Comparison of ENCODE assay signal across 21 cellular contexts in genomic region chr20:38602185-38602581, GRCh38. TPM values are rescaled to one million over a fixed set of nuclear protein-coding genes. Genes with fewer than 3 reads are reported as not detected.
A peak's percentile ranks its signal among the peaks of the same experiment; 100 is the strongest.
DNase-seq lines count a peak whose midpoint lies in the region; ATAC-seq and TF ChIP-seq lines count a peak whose summit lies in the region.
"Had no signal": no experiment of that assay in that cellular context is flagged by ENCODE, and none has a peak within 500 bp of the region (broad histone marks: within the 10 kb centered on the region; RNA-seq: fewer than 3 reads in every experiment).

No MANE protein-coding gene starts in this region.

- H3K9me3 ChIP-seq in esophagus (ENCODE audit: control insufficient read depth in 2 of 2, insufficient read depth in 1 of 2, low read depth in 1 of 2, low read length in 1 of 2) (no peaks in the 10 kb centered on the region), body of pancreas (no peaks in the 10 kb centered on the region)
- H3K9me3 ChIP-seq: left lung had no signal

- peaks cover 22% of the 10 kb centered on the region for H3K27me3 ChIP-seq in GM23338 (ENCODE audit: insufficient read depth)
- H3K27me3 ChIP-seq in esophagus (ENCODE audit: control insufficient read depth in 1 of 2, insufficient read depth in 2 of 2, low read length in 2 of 2), result peaks cover 0 to 6% of the 10 kb centered on the region in 2 donors
- no peaks in the 10 kb centered on the region for H3K27me3 ChIP-seq in mesendoderm (ENCODE audit: insufficient read depth, low read length, poor library complexity)
- no peaks in the 10 kb centered on the region for H3K27me3 ChIP-seq in body of pancreas

- peaks cover 6% of the 10 kb centered on the region for H3K27me3 Mint-ChIP-seq in GM23338 (ENCODE audit: insufficient read depth, low read depth, poor library complexity)

- peak overlapping the region; percentile 91 for H2BK5ac ChIP-seq in mesendoderm (ENCODE audit: low read length)

- H3K36me3 ChIP-seq in GM23338 (ENCODE audit: insufficient read depth), result no peaks in the 10 kb centered on the region
- H3K36me3 ChIP-seq in esophagus (ENCODE audit: control insufficient read depth in 2 of 2, insufficient read depth in 2 of 2, low read length in 1 of 2), result no peaks in the 10 kb centered on the region
- no peaks in the 10 kb centered on the region for H3K36me3 ChIP-seq in mesendoderm (ENCODE audit: control insufficient read depth, insufficient read depth, low read length)
- H3K36me3 ChIP-seq in body of pancreas (replicated peaks in 1 of 2; ENCODE audit: insufficient read depth in 1 of 2, low read depth in 2 of 2), result no peaks in the 10 kb centered on the region
- H3K36me3 ChIP-seq: left lung had no signal

- H3K9ac ChIP-seq in mesendoderm (ENCODE audit: low read length), result peak overlapping the region; percentile 84

- no peaks in the 10 kb centered on the region for H3K79me2 ChIP-seq in GM23338 (replicated peaks; ENCODE audit: insufficient read depth)
- peaks cover 16% of the 10 kb centered on the region for H3K79me2 ChIP-seq in mesendoderm (ENCODE audit: control insufficient read depth, insufficient read depth, low read length)

- peak overlapping the region; percentile 1 for H2BK120ac ChIP-seq in mesendoderm (ENCODE audit: low read depth, low read length)

- peaks cover 12% of the 10 kb centered on the region for H3K9me3 Mint-ChIP-seq in GM23338
- H3K9me3 Mint-ChIP-seq: activated CD4-positive, alpha-beta memory T cell treated with anti-CD3 and anti-CD28 coated beads, Interleukin-2, amount 10 ng/mL, durations not matched to agents 7 days and 5 days; CD4-positive, alpha-beta T cell had no signal

- TF ChIP-seq CTCF in GM23338 (conservative IDR thresholded peaks at IDR 0.05; ENCODE audit: low read depth in 2 of 2), result 0 out of 4 replicates have a peak, but pooled peaks of 1 of the 2 experiments have one; percentile 22
- no peak for TF ChIP-seq CTCF in body of pancreas (IDR thresholded peaks at IDR 0.05)

- H3K4me1 ChIP-seq in GM23338 (ENCODE audit: insufficient read depth), result peaks cover 11% of the 10 kb centered on the region; the same call in 1 of the 2 replicates
- peaks cover 0 to 8% of the 10 kb centered on the region in 2 donors for H3K4me1 ChIP-seq in esophagus (ENCODE audit: control insufficient read depth in 2 of 2, insufficient read depth in 2 of 2, low read length in 1 of 2)
- H3K4me1 ChIP-seq in mesendoderm (ENCODE audit: control insufficient read depth, low read depth, low read length), result peaks cover 34% of the 10 kb centered on the region
- H3K4me1 ChIP-seq in body of pancreas, result peaks cover 10% of the 10 kb centered on the region
- H3K4me1 ChIP-seq: left lung had no signal

- peak overlapping the region; percentile 22 for H3K18ac ChIP-seq in mesendoderm (ENCODE audit: low read length)

- H3K27ac ChIP-seq in GM23338 (ENCODE audit: low read depth) (no peak overlapping the region), esophagus (ENCODE audit: low read depth in 2 of 2, low read length in 1 of 2) (no peak overlapping the region), mesendoderm (ENCODE audit: low read depth, low read length) (peak overlapping the region; percentile 40), body of pancreas (no peak overlapping the region)
- H3K27ac ChIP-seq: left lung, SK-N-MC had no signal

- ATAC-seq in GM23338 (peak; percentile 33), body of pancreas (no peak)

- no peaks in the 10 kb centered on the region for H3F3A ChIP-seq in GM23338 (replicated peaks; ENCODE audit: low read depth)

- H4K5ac ChIP-seq in mesendoderm (ENCODE audit: low read length), result no peak overlapping the region

- intact Hi-C loops in body of pancreas (cut with DNase I), result no loop called here

- peak overlapping the region; percentile 26 for H3K4ac ChIP-seq in mesendoderm (ENCODE audit: low read depth, low read length)

- peak; percentile 40 for DNase-seq in GM23338 (ENCODE audit: low spot score)
- DNase-seq in RKO (ENCODE audit: low spot score), result peak; percentile 79
- peak; percentile 65 for DNase-seq in mesendoderm
- no peak for DNase-seq in DMS79 (lab: John Stamatoyannopoulos, UW)
- no peak for DNase-seq in NCI-H2171 treated with DMSO at 0.1 percent for 48 hours (lab: John Stamatoyannopoulos, UW)
- DNase-seq in NCI-H187 treated with DMSO at 0.1 percent for 48 hours (lab: John Stamatoyannopoulos, UW), result no peak
- DNase-seq in body of pancreas, result no peak
- DNase-seq: activated CD4-positive, alpha-beta memory T cell treated with anti-CD3 and anti-CD28 coated beads, Interleukin-2, amount 10 ng/mL, durations not matched to agents 7 days and 5 days; activated naive CD4-positive, alpha-beta T cell; anterior cingulate cortex; CD4-positive, alpha-beta T cell; hippocampal formation; NCI-H1436 treated with DMSO at 0.1 percent for 48 hours; nucleus accumbens; OCI-M1 had no signal

- H2AK5ac ChIP-seq in mesendoderm (ENCODE audit: low read length), result peak overlapping the region; percentile 95

- WGBS in esophagus, 2 donors, result 54 to 57% methylated on average over 5 of the region's 5 CpGs
- WGBS in mesendoderm (ENCODE audit: extremely low coverage, insufficient coverage, low lambda C conversion rate), result no CpG with 5 or more reads among the region's 5 CpGs
- WGBS in body of pancreas, 2 donors, result 50 to 58% methylated on average over 4 to 5 of the region's 5 CpGs

- H3K36me3 Mint-ChIP-seq in GM23338 (ENCODE audit: low read depth), result peaks cover 9% of the 10 kb centered on the region

- no peak overlapping the region for H3K27ac Mint-ChIP-seq in GM23338
- H3K27ac Mint-ChIP-seq: activated CD4-positive, alpha-beta memory T cell treated with anti-CD3 and anti-CD28 coated beads, Interleukin-2, amount 10 ng/mL, durations not matched to agents 7 days and 5 days; CD4-positive, alpha-beta T cell had no signal

- H3K9me2 ChIP-seq in GM23338 (ENCODE audit: insufficient read depth), result no peaks in the 10 kb centered on the region

- H2AFZ ChIP-seq in GM23338, result peak overlapping the region; percentile 97

- peak overlapping the region; percentile 63; the same call in 2 of the 3 replicates for H3K4me3 Mint-ChIP-seq in GM23338
- H3K4me3 Mint-ChIP-seq: activated CD4-positive, alpha-beta memory T cell treated with anti-CD3 and anti-CD28 coated beads, Interleukin-2, amount 10 ng/mL, durations not matched to agents 7 days and 5 days; CD4-positive, alpha-beta T cell had no signal

- no peak overlapping the region for H4K8ac ChIP-seq in mesendoderm (ENCODE audit: low read depth, low read length)

- peaks cover 20% of the 10 kb centered on the region for H3K4me1 Mint-ChIP-seq in GM23338

- H3K79me1 ChIP-seq in mesendoderm (ENCODE audit: low read length), result peaks cover 5% of the 10 kb centered on the region

- no peaks in the 10 kb centered on the region for H4K20me1 ChIP-seq in GM23338 (replicated peaks; ENCODE audit: insufficient read depth)

- peak overlapping the region; percentile 60 for H3K4me3 ChIP-seq in GM23338
- peak overlapping the region; percentile 50 to 56 for H3K4me3 ChIP-seq in esophagus (ENCODE audit: low read depth in 1 of 2, low read length in 2 of 2)
- H3K4me3 ChIP-seq in mesendoderm (ENCODE audit: low read length), result peak overlapping the region; percentile 49
- H3K4me3 ChIP-seq in body of pancreas, result no peak overlapping the region
- H3K4me3 ChIP-seq: left lung had no signal

- peak overlapping the region; percentile 90 for H3K23ac ChIP-seq in mesendoderm (ENCODE audit: low read length)

- no peak overlapping the region for H2BK15ac ChIP-seq in mesendoderm (replicated peaks; ENCODE audit: low read depth)

- peak overlapping the region; percentile 97 for H3K56ac ChIP-seq in mesendoderm (ENCODE audit: low read length)

- no peak for TF ChIP-seq POLR2A in body of pancreas (IDR thresholded peaks at IDR 0.05)

- H3K4me2 ChIP-seq in GM23338 (peak overlapping the region; percentile 80), mesendoderm (ENCODE audit: low read length) (peak overlapping the region; percentile 75)

TF ChIP-seq in GM23338, 12 proteins besides CTCF, POLR2A, EP300 and RAD21 (continues in another document):
- TF ChIP-seq STAT1 (IDR thresholded peaks at IDR 0.05; ENCODE audit: unreplicated experiment), result no peak
- no peak for TF ChIP-seq REST (IDR thresholded peaks at IDR 0.05; ENCODE audit: unreplicated experiment)

RNA-seq across cellular contexts. Expression of gene ARHGAP40, which starts 0.6 kb away (rescaled TPM):
- 0.21 and 1.5 TPM in 2 replicates for total RNA-seq in GM23338 (2014; rRNA removed; shearing (Covaris generic))
- 0.30 TPM in 1 of 2 replicates, not detected in the other for polyA plus RNA-seq in GM23338 (2016; fragmentation: Nextera tagmentation; extraction: Ambion mirVana)
- polyA plus RNA-seq in esophagus, result 10 to 100 TPM; 27.9 to 53.3 TPM
- 12.3 TPM for polyA plus RNA-seq in mesendoderm (2013, experiment 1 of 2)
- 13.1 TPM for polyA plus RNA-seq in mesendoderm (2013, experiment 2 of 2)
- total RNA-seq in body of pancreas, result not detected
- total RNA-seq: activated CD4-positive, alpha-beta memory T cell treated with anti-CD3 and anti-CD28 coated beads, Interleukin-2, amount 10 ng/mL, durations not matched to agents 7 days and 5 days; CD4-positive, alpha-beta T cell; T-helper 2 cell treated with Interferon-gamma antibody and Interleukin-4, amounts not matched to agents 100 ng/mL and 5 ng/mL, for 36 hours; temporal lobe had no signal
- polyA plus RNA-seq: AG04450 had no signal

RNA-seq across cellular contexts. Expression of gene ADIG, which starts 21.2 kb away (rescaled TPM):
- not detected in 2 replicates for total RNA-seq in GM23338 (2014; rRNA removed; shearing (Covaris generic))
- polyA plus RNA-seq in GM23338 (2016; fragmentation: Nextera tagmentation; extraction: Ambion mirVana) (not detected in 2 replicates), esophagus (not detected)
- not detected for polyA plus RNA-seq in mesendoderm (2013, experiment 1 of 2)
- not detected for polyA plus RNA-seq in mesendoderm (2013, experiment 2 of 2)
- total RNA-seq in body of pancreas, result not detected
- total RNA-seq: activated CD4-positive, alpha-beta memory T cell treated with anti-CD3 and anti-CD28 coated beads, Interleukin-2, amount 10 ng/mL, durations not matched to agents 7 days and 5 days; CD4-positive, alpha-beta T cell; left lung; T-helper 2 cell treated with Interferon-gamma antibody and Interleukin-4, amounts not matched to agents 100 ng/mL and 5 ng/mL, for 36 hours; temporal lobe had no signal
- polyA plus RNA-seq: AG04450 had no signal

Comparison
In these comparisons a context has a peak if more than half of its experiments do, and no peak if none do; other contexts are left out.
1. DNase-seq: peak in GM23338 (single experiment), RKO (single experiment) and mesendoderm (single experiment); none in DMS79 (single experiment), NCI-H2171 treated with DMSO at 0.1 percent for 48 hours (single experiment), NCI-H187 treated with DMSO at 0.1 percent for 48 hours (single experiment) and body of pancreas (0 of 4).
2. H3K4me3 ChIP-seq: peak in GM23338 (single experiment), esophagus (2 of 2) and mesendoderm (single experiment); none in body of pancreas (0 of 2).